Comparison of ENCODE assay signal across 7 cellular contexts in genomic region chr5:16550316-16550952, GRCh38.
DNase-seq lines count a peak whose midpoint lies in the region; ATAC-seq and TF ChIP-seq lines count a peak whose summit lies in the region.

No MANE protein-coding gene starts in this region.

- H3K4me3 Mint-ChIP-seq in naive thymus-derived CD4-positive, alpha-beta T cell: peak overlapping the region in 2 of 10 donors; percentile 17 to 18

- peaks cover 13 to 92% (median 85%) of the 10 kb centered on the region in 7 donors for H3K4me1 Mint-ChIP-seq in naive thymus-derived CD4-positive, alpha-beta T cell

- peaks cover 5 to 35% (median 17%) of the 10 kb centered on the region in 5 donors for H3K36me3 Mint-ChIP-seq in naive thymus-derived CD4-positive, alpha-beta T cell

- H3K9me2 ChIP-seq in OCI-LY7 (ENCODE audit: insufficient read depth, low read length): no peaks in the 10 kb centered on the region

- BruUV-seq in OCI-LY7 (replicated peaks; lab: Mats Ljungman, UMichigan): no TSS peak

- no peaks in the 10 kb centered on the region for H3K9me3 ChIP-seq in OCI-LY7 (ENCODE audit: low read length)
- H3K9me3 ChIP-seq in naive thymus-derived CD4-positive, alpha-beta T cell (ENCODE audit: control insufficient read depth in 2 of 3, low read length in 3 of 3): no peaks in the 10 kb centered on the region

- POLR2A ChIA-PET in OCI-LY7 (lab: Charles Lee): interaction anchor here (0.7 kb wide), 1 partner anchor 20 kb away, joined by 3 read pairs; no protein-coding TSS in a partner anchor
- POLR2A ChIA-PET in naive thymus-derived CD4-positive, alpha-beta T cell (lab: Charles Lee): no interaction called here

- no peaks in the 10 kb centered on the region for H4K20me1 ChIP-seq in OCI-LY7 (ENCODE audit: insufficient read depth, low read length)

- intact Hi-C loops in OCI-LY7 (cut with micrococcal nuclease; ENCODE audit: unreplicated experiment): loop anchor here (2.0 to 5.0 kb wide), 2 partner anchors 86 to 388 kb away; partner anchors contain the start of gene ZNF622
- intact Hi-C loops in naive thymus-derived CD4-positive, alpha-beta T cell (cut with micrococcal nuclease): loop anchor here (1.0 to 5.0 kb wide), 3 partner anchors 61 to 83 kb away; partner anchors contain the start of genes ZNF622 (in 2 of the 2) and RETREG1 (in 1 of the 2)

- no peak overlapping the region for H3K27ac Mint-ChIP-seq in naive thymus-derived CD4-positive, alpha-beta T cell

- H3K36me3 ChIP-seq in OCI-LY7 (ENCODE audit: insufficient read depth, low read length): no peaks in the 10 kb centered on the region
- H3K36me3 ChIP-seq in naive thymus-derived CD4-positive, alpha-beta T cell (ENCODE audit: control insufficient read depth in 2 of 3, insufficient read depth in 3 of 3, low read length in 3 of 3): no peaks in the 10 kb centered on the region

- H3K4me3 ChIP-seq in OCI-LY7 (ENCODE audit: low read depth, low read length, poor library complexity, severe bottlenecking): no peak overlapping the region
- no peak overlapping the region for H3K4me3 ChIP-seq in naive thymus-derived CD4-positive, alpha-beta T cell (ENCODE audit: low read length)

- no peaks in the 10 kb centered on the region for H3K27me3 ChIP-seq in naive thymus-derived CD4-positive, alpha-beta T cell (ENCODE audit: control insufficient read depth in 2 of 2, insufficient read depth in 2 of 2, low read length in 2 of 2)

- H3K27ac ChIP-seq in OCI-LY7 (ENCODE audit: low read depth, low read length, poor library complexity, severe bottlenecking): no peak overlapping the region
- no peak overlapping the region for H3K27ac ChIP-seq in naive thymus-derived CD4-positive, alpha-beta T cell (ENCODE audit: low read depth, low read length)

- peaks cover 12% of the 10 kb centered on the region for H3K4me1 ChIP-seq in OCI-LY7 (ENCODE audit: insufficient read depth, low read length, poor library complexity, severe bottlenecking)
- H3K4me1 ChIP-seq in naive thymus-derived CD4-positive, alpha-beta T cell (ENCODE audit: control insufficient read depth in 2 of 2, insufficient read depth in 2 of 2, low read length in 2 of 2): no peaks in the 10 kb centered on the region

- ATAC-seq in GM19463 (IDR thresholded peaks at IDR 0.05; ENCODE audit: unreplicated experiment) (peak; percentile 84), HG03460 (IDR thresholded peaks at IDR 0.05; ENCODE audit: unreplicated experiment) (peak; percentile 60)
- ATAC-seq in naive thymus-derived CD4-positive, alpha-beta T cell: peak; percentile 49

- no peaks in the 10 kb centered on the region for H3K9me3 Mint-ChIP-seq in naive thymus-derived CD4-positive, alpha-beta T cell

- in situ Hi-C loops in T47D (cut with HindIII; ENCODE audit: low pct_unique_long_range_greater_than_20kb, low sequenced_read_pairs): no loop called here

- peak; percentile 89 for TF ChIP-seq CTCF in OCI-LY7 (conservative IDR thresholded peaks at IDR 0.05; ENCODE audit: low read length)

- CTCF ChIA-PET in OCI-LY7 (lab: Charles Lee; ENCODE audit: unreplicated experiment): no interaction called here
- CTCF ChIA-PET in naive thymus-derived CD4-positive, alpha-beta T cell (lab: Charles Lee): interaction anchor here (1.3 to 1.5 kb wide), 2 partner anchors 9 to 16 kb away, joined by 3 to 4 read pairs; no protein-coding TSS in a partner anchor

- DNase-seq in GF-D8 (lab: John Stamatoyannopoulos, UW) (peak; percentile 2), OCI-LY7 (ENCODE audit: low spot score) (peak; percentile 70), T47D (ENCODE audit: low read depth in 1 of 2, low spot score in 1 of 2) (peak; percentile 31 to 84), superior temporal gyrus (ENCODE audit: extremely low spot score) (no peak)
- DNase-seq in naive thymus-derived CD4-positive, alpha-beta T cell: peak in 6 of 9 donors; percentile 10 to 25 (median 16)

- H3K27me3 Mint-ChIP-seq in naive thymus-derived CD4-positive, alpha-beta T cell: no peaks in the 10 kb centered on the region

- no peaks in the 10 kb centered on the region for H3K79me2 ChIP-seq in OCI-LY7 (ENCODE audit: insufficient read depth, low read depth, low read length)

- peak overlapping the region; percentile 27; the same call in 1 of the 2 replicates for H3K4me2 ChIP-seq in OCI-LY7 (ENCODE audit: low read length)

- H2AFZ ChIP-seq in OCI-LY7 (ENCODE audit: low read length): no peak overlapping the region
